Comparison of ENCODE assay signal across 14 cellular contexts in the genomic region with DNA sequence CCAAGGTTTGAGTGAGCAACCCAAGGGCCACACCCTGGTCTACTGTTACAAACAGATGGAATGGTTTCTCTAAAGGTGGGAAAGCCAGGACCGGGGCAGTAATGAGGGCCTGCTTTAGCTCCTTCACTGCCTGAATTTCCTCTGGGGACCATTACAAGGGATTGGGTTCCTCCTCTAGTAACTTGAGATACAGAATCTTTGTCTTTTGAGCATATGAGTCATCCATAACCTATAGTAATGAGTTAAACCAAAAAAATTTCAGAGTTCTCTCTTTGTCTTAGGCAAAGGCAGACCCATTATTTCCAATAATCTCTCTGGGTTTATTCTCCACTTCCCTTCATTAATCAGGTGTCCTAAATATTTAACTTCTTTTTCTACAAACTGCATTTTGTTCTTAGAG.
A peak's percentile ranks its signal among the peaks of the same experiment; 100 is the strongest.
DNase-seq lines count a peak whose midpoint lies in the region; ATAC-seq, FAIRE-seq and TF ChIP-seq lines count a peak whose summit lies in the region.
"Had no signal": no experiment of that assay in that cellular context is flagged by ENCODE, and none has a peak within 500 bp of the region (broad histone marks: within the 10 kb centered on the region; RNA-seq: fewer than 3 reads in every experiment).

No MANE protein-coding gene starts in this region.

- H3K36me3 ChIP-seq in HCT116 (ENCODE audit: control insufficient read depth in 1 of 2, insufficient read depth in 2 of 2, low read length in 2 of 2) (no peaks in the 10 kb centered on the region), PC-3 (ENCODE audit: low read depth, low read length) (no peaks in the 10 kb centered on the region), astrocyte (ENCODE audit: insufficient read depth, low read length) (no peaks in the 10 kb centered on the region), Karpas-422 (ENCODE audit: insufficient read depth, low read length) (no peaks in the 10 kb centered on the region)

- DNase-seq in HCT116 (ENCODE audit: low read depth, low spot score) = no peak
- DNase-seq in PC-3 = peak; percentile 66
- peak; percentile 34 for DNase-seq in astrocyte (ENCODE audit: low read depth)
- DNase-seq in fibroblast of peridontal ligament (ENCODE audit: extremely low read depth) = peak; percentile 45
- DNase-seq in stimulated activated CD4-positive, alpha-beta T cell treated with anti-CD3 and anti-CD28 coated beads, Interleukin-4, amount 100 ng/mL, for 4 hours = no peak
- DNase-seq in Karpas-422 = no peak
- DNase-seq in stimulated activated naive CD4-positive, alpha-beta T cell (lab: John Stamatoyannopoulos, UW) = no peak
- DNase-seq: COR-L47; NCI-H1105; NCI-H187; NK-92 treated with Interleukin-12 subunit alpha and Interleukin-12 subunit beta, amount 100 ng/mL, for 24 hours; OCI-M1; T-cell had no signal

- H3K4me1 ChIP-seq in HCT116 (ENCODE audit: control insufficient read depth in 1 of 2, insufficient read depth in 2 of 2, low read length in 2 of 2) (peaks cover 28 to 65% of the 10 kb centered on the region in 2 experiments), PC-3 (ENCODE audit: insufficient read depth, low read length) (peaks cover 65% of the 10 kb centered on the region), astrocyte (ENCODE audit: insufficient read depth, low read length) (peaks cover 28% of the 10 kb centered on the region), Karpas-422 (ENCODE audit: low read length) (peaks cover 19% of the 10 kb centered on the region)

- intact Hi-C loops in HCT116 (cut with micrococcal nuclease) = no loop called here
- intact Hi-C loops in PC-3 (cut with micrococcal nuclease) = loop anchor here (10.0 kb wide), 2 partner anchors 381 to 641 kb away; partner anchors contain the start of gene CHSY3

- H3K4me2 ChIP-seq in HCT116 (ENCODE audit: low read length) = peak overlapping the region; percentile 39
- H3K4me2 ChIP-seq in PC-3 (ENCODE audit: low read length) = peak overlapping the region; percentile 4
- H3K4me2 ChIP-seq in astrocyte (ENCODE audit: low read length) = no peak overlapping the region
- no peak overlapping the region for H3K4me2 ChIP-seq in Karpas-422 (ENCODE audit: low read depth, low read length, poor library complexity, severe bottlenecking)

- no peaks in the 10 kb centered on the region for H4K20me1 ChIP-seq in HCT116 (ENCODE audit: insufficient read depth)
- H4K20me1 ChIP-seq in PC-3 (ENCODE audit: low read length) = no peaks in the 10 kb centered on the region
- no peaks in the 10 kb centered on the region for H4K20me1 ChIP-seq in astrocyte (ENCODE audit: insufficient read depth, low read length)
- H4K20me1 ChIP-seq in Karpas-422 (ENCODE audit: insufficient read depth, low read depth, low read length) = no peaks in the 10 kb centered on the region

- TF ChIP-seq POLR2A in HCT116 (IDR thresholded peaks at IDR 0.05; ENCODE audit: borderline replicate concordance, extremely low read depth, insufficient read depth, insufficient read length) = no peak

- H3K4me3 ChIP-seq in HCT116 (replicated peaks in 1 of 2; ENCODE audit: low read depth in 1 of 2, low read length in 2 of 2) (no peak overlapping the region), PC-3 (ENCODE audit: low read length) (no peak overlapping the region), astrocyte (ENCODE audit: insufficient read depth, low read depth, low read length) (no peak overlapping the region), Karpas-422 (ENCODE audit: low read length) (no peak overlapping the region)
- H3K4me3 ChIP-seq: K562 had no signal

- CTCF ChIA-PET in HCT116 (lab: Charles Lee) = no interaction called here
- CTCF ChIA-PET in PC-3 (lab: Charles Lee) = no interaction called here

- TF ChIP-seq CTCF in HCT116 (IDR thresholded peaks at IDR 0.05 in 2 of 3, conservative IDR thresholded peaks at IDR 0.05 in 1 of 3; ENCODE audit: borderline replicate concordance in 1 of 3, insufficient read depth in 1 of 3, low read depth in 2 of 3, low read length in 2 of 3) (no peak), PC-3 (conservative IDR thresholded peaks at IDR 0.05; ENCODE audit: low read depth, low read length) (no peak), astrocyte (IDR thresholded peaks at IDR 0.05; ENCODE audit: insufficient read depth, low read depth, low read length) (no peak)

- BruUV-seq in HCT116 (replicated peaks; lab: Mats Ljungman, UMichigan) = no TSS peak
- no TSS peak for BruUV-seq in PC-3 (replicated peaks; lab: Mats Ljungman, UMichigan)

- H3K36me3 Mint-ChIP-seq in astrocyte (ENCODE audit: low read depth, unreplicated experiment) = peaks cover 2% of the 10 kb centered on the region
- H3K36me3 Mint-ChIP-seq: T-cell had no signal

- H3K9ac ChIP-seq in HCT116 (ENCODE audit: low read length) (no peak overlapping the region), PC-3 (ENCODE audit: low read length) (peak overlapping the region; percentile 21; the same call in 1 of the 2 replicates), astrocyte (ENCODE audit: low read length) (no peak overlapping the region), Karpas-422 (ENCODE audit: low read length) (no peak overlapping the region)

- H2AFZ ChIP-seq in HCT116 (ENCODE audit: low read depth, low read length, poor library complexity, severe bottlenecking) = no peak overlapping the region
- no peak overlapping the region; the same call in 1 of the 2 replicates for H2AFZ ChIP-seq in PC-3 (ENCODE audit: low read length)
- no peak overlapping the region for H2AFZ ChIP-seq in astrocyte (ENCODE audit: low read depth, low read length)
- H2AFZ ChIP-seq in Karpas-422 (ENCODE audit: low read length) = no peak overlapping the region

- H3F3A ChIP-seq in PC-3 (ENCODE audit: low read length, unreplicated experiment) = no peaks in the 10 kb centered on the region

- no peak overlapping the region for H3K4me3 Mint-ChIP-seq in astrocyte (ENCODE audit: unreplicated experiment)
- H3K4me3 Mint-ChIP-seq: T-cell had no signal

- ATAC-seq in HCT116 (no peak), PC-3 (peak; percentile 35)
- ATAC-seq: K562, T-cell had no signal

- H3K79me2 ChIP-seq in HCT116 (ENCODE audit: insufficient read depth, low read length) = no peaks in the 10 kb centered on the region
- no peaks in the 10 kb centered on the region for H3K79me2 ChIP-seq in PC-3 (ENCODE audit: low read length)
- H3K79me2 ChIP-seq in astrocyte (ENCODE audit: insufficient read depth, low read length) = no peaks in the 10 kb centered on the region
- no peaks in the 10 kb centered on the region for H3K79me2 ChIP-seq in Karpas-422 (ENCODE audit: low read length)

- H3K9me2 ChIP-seq in HCT116 (ENCODE audit: insufficient read depth) (no peaks in the 10 kb centered on the region), PC-3 (replicated peaks; ENCODE audit: low read length) (no peaks in the 10 kb centered on the region), Karpas-422 (replicated peaks; ENCODE audit: insufficient read depth, low read length) (no peaks in the 10 kb centered on the region)

- H3K27ac ChIP-seq in HCT116 (ENCODE audit: low read depth, low read length) (no peak overlapping the region), PC-3 (ENCODE audit: low read length) (peak overlapping the region; percentile 77), astrocyte (ENCODE audit: low read depth, low read length) (no peak overlapping the region), Karpas-422 (ENCODE audit: low read length) (no peak overlapping the region)

- no peak for TF ChIP-seq RAD21 in HCT116 (IDR thresholded peaks at IDR 0.05; ENCODE audit: low read depth)

- peaks cover 62% of the 10 kb centered on the region for H3K9me3 Mint-ChIP-seq in astrocyte (ENCODE audit: unreplicated experiment)

- no peaks in the 10 kb centered on the region for H3K27me3 Mint-ChIP-seq in astrocyte (ENCODE audit: low read depth, unreplicated experiment)

- POLR2A ChIA-PET in HCT116 (lab: Charles Lee) = no interaction called here
- POLR2A ChIA-PET in PC-3 (lab: Charles Lee; ENCODE audit: unreplicated experiment) = no interaction called here

- FAIRE-seq in astrocyte (lab: Jason Lieb, UNC) = no peak
- FAIRE-seq: K562 had no signal

- no peaks in the 10 kb centered on the region for H3K9me3 ChIP-seq in HCT116 (ENCODE audit: control insufficient read depth in 1 of 2, insufficient read depth in 1 of 2, low read depth in 1 of 2, low read length in 2 of 2)
- no peaks in the 10 kb centered on the region for H3K9me3 ChIP-seq in PC-3 (ENCODE audit: low read length)
- H3K9me3 ChIP-seq in astrocyte (ENCODE audit: insufficient read depth, low read depth, low read length) = peaks cover 18% of the 10 kb centered on the region
- no peaks in the 10 kb centered on the region for H3K9me3 ChIP-seq in Karpas-422 (ENCODE audit: low read length)

- H3K27me3 ChIP-seq in HCT116 (ENCODE audit: insufficient read depth, low read length) (no peaks in the 10 kb centered on the region), PC-3 (ENCODE audit: low read length) (no peaks in the 10 kb centered on the region), astrocyte (ENCODE audit: insufficient read depth, low read length) (no peaks in the 10 kb centered on the region), Karpas-422 (ENCODE audit: low read length) (no peaks in the 10 kb centered on the region)

- H3K27ac Mint-ChIP-seq in astrocyte (ENCODE audit: unreplicated experiment) = no peak overlapping the region
- H3K27ac Mint-ChIP-seq: T-cell had no signal

- H3K4me1 Mint-ChIP-seq in astrocyte (ENCODE audit: low read depth, unreplicated experiment) = peaks cover 27% of the 10 kb centered on the region
- H3K4me1 Mint-ChIP-seq: T-cell had no signal

- RAD21 ChIA-PET in HCT116 (lab: Charles Lee; ENCODE audit: low non-redundant PET in 1 of 2, low total read pairs in 2 of 2, uncharacterized antibody in 2 of 2, unreplicated experiment in 2 of 2) = no interaction called here

TF ChIP-seq in HCT116, 20 proteins besides CTCF, POLR2A, EP300 and RAD21:
- no peak for TF ChIP-seq CEBPB (IDR thresholded peaks at IDR 0.05; ENCODE audit: low read depth)
- TF ChIP-seq ELF1 (IDR thresholded peaks at IDR 0.05; ENCODE audit: borderline replicate concordance, low read depth) = no peak
- no peak for TF ChIP-seq ZNF274 (IDR thresholded peaks at IDR 0.05; ENCODE audit: low read depth, low read length)
- TF ChIP-seq FOSL1 (IDR thresholded peaks at IDR 0.05; ENCODE audit: low read depth) = 0 out of 2 replicates have a peak, but pooled peaks have one; percentile 8
- no peak for TF ChIP-seq EZH2phosphoT487 (IDR thresholded peaks at IDR 0.05; ENCODE audit: borderline replicate concordance)
- TF ChIP-seq POLR2AphosphoS5 (IDR thresholded peaks at IDR 0.05; ENCODE audit: low read depth, low read length) = no peak
- no peak for TF ChIP-seq SRF (IDR thresholded peaks at IDR 0.05; ENCODE audit: low read depth)
- no peak for TF ChIP-seq EZH2 (IDR thresholded peaks at IDR 0.05)

Comparison
In these comparisons a context has a peak if more than half of its experiments do, and no peak if none do; other contexts are left out.
1. DNase-seq: peak in PC-3 (single experiment), astrocyte (single experiment) and fibroblast of peridontal ligament (single experiment); none in HCT116 (single experiment), stimulated activated CD4-positive, alpha-beta T cell treated with anti-CD3 and anti-CD28 coated beads, Interleukin-4, amount 100 ng/mL, for 4 hours (0 of 2), Karpas-422 (single experiment) and stimulated activated naive CD4-positive, alpha-beta T cell (0 of 6).
2. H3K4me2 ChIP-seq: peak in HCT116 (single experiment) and PC-3 (single experiment); none in astrocyte (single experiment) and Karpas-422 (single experiment).